In genomic region chr9:109440117-109440515, GRCh38 we compare ENCODE assay signal across 9 cellular contexts. TPM values are rescaled to one million over a fixed set of nuclear protein-coding genes. Genes with fewer than 3 reads are reported as not detected.
DNase-seq lines count a peak whose midpoint lies in the region; ATAC-seq, FAIRE-seq and TF ChIP-seq lines count a peak whose summit lies in the region.
"Had no signal": no experiment of that assay in that cellular context is flagged by ENCODE, and none has a peak within 500 bp of the region (broad histone marks: within the 10 kb centered on the region; RNA-seq: fewer than 3 reads in every experiment).

No MANE protein-coding gene starts in this region.

- H3K36me3 Mint-ChIP-seq in CD14-positive monocyte = no peaks in the 10 kb centered on the region

- TF ChIP-seq POLR2A in GM12891 (IDR thresholded peaks at IDR 0.05; ENCODE audit: low read depth, low read length) (no peak), Peyer's patch (IDR thresholded peaks at IDR 0.05) (no peak)

- H3K9me3 Mint-ChIP-seq in CD14-positive monocyte = peaks cover 0 to 14% (median 8%) of the 10 kb centered on the region in 7 donors

- ATAC-seq in GM21360 (IDR thresholded peaks at IDR 0.05; ENCODE audit: unreplicated experiment) (peak; percentile 23), HG03469 (IDR thresholded peaks at IDR 0.05; ENCODE audit: unreplicated experiment) (peak; percentile 18), left ventricle myocardium superior (peak; percentile 24)

- peaks cover 14% of the 10 kb centered on the region for H3K4me1 Mint-ChIP-seq in CD14-positive monocyte

- DNase-seq in GM12891 (ENCODE audit: insufficient read length, low spot score) (no peak), left ventricle myocardium superior (no peak), NCI-H2107 (lab: John Stamatoyannopoulos, UW) (no peak), Peyer's patch (no peak), CD14-positive monocyte (ENCODE audit: low spot score) (no peak), ascending aorta (ENCODE audit: low spot score in 2 of 2) (no peak)

- H3K4me3 ChIP-seq in Peyer's patch = no peak overlapping the region
- H3K4me3 ChIP-seq in ascending aorta = no peak overlapping the region

- intact Hi-C loops in left ventricle myocardium superior (cut with micrococcal nuclease) = loop anchor here (10.0 kb wide), 1 partner anchor 75 kb away; no protein-coding TSS in a partner anchor
- intact Hi-C loops in CD14-positive monocyte (cut with micrococcal nuclease) = no loop called here
- intact Hi-C loops in ascending aorta (cut with DNase I) = loop anchor here (1.0 kb wide), 1 partner anchor 80 kb away; no protein-coding TSS in a partner anchor

- H3K36me3 ChIP-seq in Peyer's patch (peaks cover 0 to 26% (median 0%) of the 10 kb centered on the region in 3 donors), ascending aorta (peaks cover 3 to 23% of the 10 kb centered on the region in 2 donors)

- peak; percentile 62 for FAIRE-seq in GM12891 (lab: Jason Lieb, UNC)

- no peak overlapping the region for H3K27ac Mint-ChIP-seq in CD14-positive monocyte

- no peak overlapping the region for H3K4me3 Mint-ChIP-seq in CD14-positive monocyte

- no peaks in the 10 kb centered on the region for H3K9me3 ChIP-seq in Peyer's patch
- H3K9me3 ChIP-seq in ascending aorta = no peaks in the 10 kb centered on the region

- H3K4me1 ChIP-seq in Peyer's patch (peaks cover 0 to 11% (median 0%) of the 10 kb centered on the region in 4 donors), ascending aorta (peaks cover 0 to 6% of the 10 kb centered on the region in 2 donors)

- no peaks in the 10 kb centered on the region for H3K27me3 ChIP-seq in Peyer's patch
- H3K27me3 ChIP-seq in ascending aorta = no peaks in the 10 kb centered on the region

- H3K27me3 Mint-ChIP-seq in CD14-positive monocyte (ENCODE audit: low read depth in 3 of 3) = peaks cover 34 to 61% (median 60%) of the 10 kb centered on the region in 3 donors

- TF ChIP-seq CTCF in Peyer's patch (IDR thresholded peaks at IDR 0.05) (no peak), CD14-positive monocyte (IDR thresholded peaks at IDR 0.05) (no peak), ascending aorta (IDR thresholded peaks at IDR 0.05) (no peak)

- H3K27ac ChIP-seq in Peyer's patch = no peak overlapping the region
- no peak overlapping the region for H3K27ac ChIP-seq in ascending aorta
- H3K27ac ChIP-seq: HL-60 had no signal

TF ChIP-seq in GM12891, 5 proteins besides CTCF, POLR2A, EP300 and RAD21:
- TF ChIP-seq POU2F2 (IDR thresholded peaks at IDR 0.05; ENCODE audit: low read depth, low read length) = no peak
- TF ChIP-seq PAX5 (IDR thresholded peaks at IDR 0.05; ENCODE audit: insufficient read depth, low read length, severe bottlenecking) = no peak
- no peak for TF ChIP-seq POLR2AphosphoS5 (IDR thresholded peaks at IDR 0.05; ENCODE audit: low read depth, low read length)
- TF ChIP-seq TAF1 (IDR thresholded peaks at IDR 0.05; ENCODE audit: low read depth, low read length) = no peak
- no peak for TF ChIP-seq SPI1 (IDR thresholded peaks at IDR 0.05; ENCODE audit: low read depth, low read length)

RNA-seq across cellular contexts. Expression of gene PTPN3, which starts 58.0 kb away (rescaled TPM):
- 0.46 TPM for polyA plus RNA-seq in GM12891 (2012; ENCODE audit: low read depth, missing spikeins)
- total RNA-seq in left ventricle myocardium superior (48.5 TPM), Peyer's patch (10 to 100 TPM; 17.3 to 53.6 (median 37.4) TPM), ascending aorta (4.3 TPM)
- not detected for polyA plus RNA-seq in CD14-positive monocyte

Comparison
In these comparisons a context has a peak if more than half of its experiments do, and no peak if none do; other contexts are left out.
1. intact Hi-C loops: an anchor here in left ventricle myocardium superior (10.0 kb wide) and ascending aorta (1.0 kb wide); none called in CD14-positive monocyte.